14 cellular contexts compared by ENCODE assay signal in the genomic region with DNA sequence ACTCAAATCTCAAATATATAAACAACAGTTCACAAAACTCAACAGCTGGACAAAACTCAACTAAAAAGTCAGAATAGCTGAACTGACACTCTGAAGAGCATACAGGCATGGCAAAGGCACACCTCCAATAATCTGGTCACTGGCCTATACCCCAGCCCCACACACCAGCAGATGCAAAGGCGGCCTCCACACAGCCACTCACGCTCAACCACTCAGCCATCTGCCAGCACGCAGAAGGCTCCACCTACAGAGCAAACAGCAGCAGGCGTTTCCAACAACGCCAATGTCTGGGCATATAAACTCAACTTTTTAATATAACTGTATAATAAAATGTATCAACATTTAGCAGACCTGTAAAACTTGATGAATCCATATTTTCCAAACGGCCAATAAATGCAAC. TPM values are rescaled to one million over a fixed set of nuclear protein-coding genes. Genes with fewer than 3 reads are reported as not detected.
DNase-seq lines count a peak whose midpoint lies in the region; ATAC-seq and TF ChIP-seq lines count a peak whose summit lies in the region.
"Had no signal": no experiment of that assay in that cellular context is flagged by ENCODE, and none has a peak within 500 bp of the region (broad histone marks: within the 10 kb centered on the region; RNA-seq: fewer than 3 reads in every experiment).

No MANE protein-coding gene starts in this region.

- H3K4me3 Mint-ChIP-seq in chondrocyte (ENCODE audit: unreplicated experiment), result no peak overlapping the region
- H3K4me3 Mint-ChIP-seq: T-helper 1 cell treated with Interleukin-12 subunit alpha and Interleukin-12 subunit beta and Interleukin-4 antibody, amounts not matched to agents 30 μg/mL and 1 μg/mL, for 36 hours had no signal

- peaks cover 33% of the 10 kb centered on the region for H3F3A ChIP-seq in MM.1S (ENCODE audit: insufficient read depth, low read length)

- no peak overlapping the region for H2AFZ ChIP-seq in MM.1S (ENCODE audit: low read length)
- H2AFZ ChIP-seq: PC-9 had no signal

- no peak overlapping the region for H3K4me3 ChIP-seq in BLaER1
- H3K4me3 ChIP-seq in MM.1S (ENCODE audit: low read length), result no peak overlapping the region
- H3K4me3 ChIP-seq: PC-9 had no signal

- H3K9me3 Mint-ChIP-seq in chondrocyte (ENCODE audit: low read depth), result no peaks in the 10 kb centered on the region
- H3K9me3 Mint-ChIP-seq: T-helper 1 cell treated with Interleukin-12 subunit alpha and Interleukin-12 subunit beta and Interleukin-4 antibody, amounts not matched to agents 30 μg/mL and 1 μg/mL, for 36 hours had no signal

- no peaks in the 10 kb centered on the region for H3K27me3 Mint-ChIP-seq in chondrocyte (ENCODE audit: low read depth)

- ATAC-seq in HG02571 (IDR thresholded peaks at IDR 0.05; ENCODE audit: unreplicated experiment) (no peak), GM19463 (IDR thresholded peaks at IDR 0.05; ENCODE audit: unreplicated experiment) (no peak), GM21576 (IDR thresholded peaks at IDR 0.05; ENCODE audit: unreplicated experiment) (no peak)

- H3K27ac ChIP-seq in BLaER1 (no peak overlapping the region), MM.1S (ENCODE audit: low read length) (no peak overlapping the region)
- H3K27ac ChIP-seq: brain microvascular endothelial cell, PC-9 had no signal

- peaks cover 61% of the 10 kb centered on the region for H3K4me1 Mint-ChIP-seq in chondrocyte (ENCODE audit: low read depth)

- H3K9ac ChIP-seq in BLaER1 (no peak overlapping the region), MM.1S (ENCODE audit: low read length) (no peak overlapping the region)

- H4K20me1 ChIP-seq in BLaER1 (peaks cover 100% of the 10 kb centered on the region), MM.1S (ENCODE audit: insufficient read depth, low read length) (peaks cover 99% of the 10 kb centered on the region)

- DNase-seq in GM10248 (ENCODE audit: extremely low spot score) (no peak), MM.1S (no peak), chondrocyte (ENCODE audit: low spot score) (peak; percentile 35), inferior parietal cortex (ENCODE audit: extremely low spot score) (no peak)
- DNase-seq: activated CD4-positive, alpha-beta T cell treated with anti-CD3 and anti-CD28 coated beads, Interleukin-2, amount 50 U/mL, for 4 hours; activated effector memory CD4-positive, alpha-beta T cell treated with Interleukin-2 at 50 U/mL for 16 hours; brain microvascular endothelial cell; NCI-H1436 treated with DMSO at 0.1 percent for 48 hours; PC-9 had no signal

- H3K4me1 ChIP-seq in BLaER1 (peaks cover 99% of the 10 kb centered on the region), MM.1S (ENCODE audit: low read length) (peaks cover 81% of the 10 kb centered on the region)

- peak overlapping the region; percentile 79 for H3K4me2 ChIP-seq in BLaER1
- peak overlapping the region; percentile 31; the same call in 1 of the 2 replicates for H3K4me2 ChIP-seq in MM.1S (ENCODE audit: low read depth, low read length)
- H3K4me2 ChIP-seq: PC-9 had no signal

- H3K79me2 ChIP-seq in MM.1S (ENCODE audit: low read length), result peaks cover 100% of the 10 kb centered on the region

- TF ChIP-seq CTCF in GM10248 (IDR thresholded peaks at IDR 0.05; ENCODE audit: control extremely low read depth, extremely low read depth, low read depth, missing control alignments) (peak; percentile 23), MM.1S (IDR thresholded peaks at IDR 0.05; ENCODE audit: low read length) (no peak), chondrocyte (IDR thresholded peaks at IDR 0.05) (no peak)

- no peaks in the 10 kb centered on the region for H3K27me3 ChIP-seq in BLaER1
- H3K27me3 ChIP-seq in MM.1S (replicated peaks; ENCODE audit: insufficient read depth, low read length), result no peaks in the 10 kb centered on the region
- H3K27me3 ChIP-seq: brain microvascular endothelial cell had no signal

- H3K9me3 ChIP-seq in BLaER1 (no peaks in the 10 kb centered on the region), MM.1S (replicated peaks; ENCODE audit: insufficient read depth, low read length) (no peaks in the 10 kb centered on the region)

- 0 out of 2 replicates have a peak, but pooled peaks cover 3% of the 10 kb centered on the region for H3K36me3 ChIP-seq in BLaER1
- H3K36me3 ChIP-seq in MM.1S (replicated peaks; ENCODE audit: insufficient read depth, low read length), result no peaks in the 10 kb centered on the region
- H3K36me3 ChIP-seq: brain microvascular endothelial cell had no signal

- no peaks in the 10 kb centered on the region for H3K9me2 ChIP-seq in MM.1S (replicated peaks; ENCODE audit: insufficient read depth, low read length)

- no peak overlapping the region for H3K27ac Mint-ChIP-seq in chondrocyte (ENCODE audit: unreplicated experiment)
- H3K27ac Mint-ChIP-seq: T-helper 1 cell treated with Interleukin-12 subunit alpha and Interleukin-12 subunit beta and Interleukin-4 antibody, amounts not matched to agents 30 μg/mL and 1 μg/mL, for 36 hours had no signal

- CTCF ChIA-PET in GM10248 (lab: Yijun Ruan, JAX), result interaction anchor here (1.3 to 9.0 kb wide), 4 partner anchors 9 to 193 kb away, joined by 3 to 109 read pairs (median 9); no protein-coding TSS in a partner anchor

- no peaks in the 10 kb centered on the region for H3K36me3 Mint-ChIP-seq in chondrocyte (ENCODE audit: low read depth)

- POLR2A ChIA-PET in GM10248 (lab: Yijun Ruan, JAX), result interaction anchor here (1.6 kb wide), 1 partner anchor 145 kb away, joined by 5 read pairs; the partner anchor contains the start of gene HAPSTR1

RNA-seq across cellular contexts. Expression of gene USP7, which starts 17.2 kb away (rescaled TPM):
- total RNA-seq in chondrocyte, result 80.3 to 90.6 TPM (median 81.1 TPM) in 3 replicates
